8 cellular contexts compared by ENCODE assay signal in genomic region chr7:24819916-24820689, GRCh38.
DNase-seq lines count a peak whose midpoint lies in the region; ATAC-seq and TF ChIP-seq lines count a peak whose summit lies in the region.

No MANE protein-coding gene starts in this region.

- 10 to 13% methylated on average over 11 of the region's 11 CpGs for WGBS in esophagus squamous epithelium, 2 donors
- WGBS in stomach, 5 donors, result 11 to 17% (median 14%) methylated on average over 11 of the region's 11 CpGs

- H3K4me3 ChIP-seq in PC-9 (peak overlapping the region; percentile 22; the same call in 1 of the 2 replicates), esophagus squamous epithelium (no peak overlapping the region), neural progenitor cell (no peak overlapping the region), stomach (no peak overlapping the region)

- intact Hi-C loops in PC-9 (cut with micrococcal nuclease; ENCODE audit: unreplicated experiment) (loop anchor here (1.0 to 2.0 kb wide), 3 partner anchors 151 to 273 kb away; no protein-coding TSS in a partner anchor), esophagus squamous epithelium (cut with DNase I) (loop anchor here (2.0 to 10.0 kb wide), 2 partner anchors 249 to 275 kb away; no protein-coding TSS in a partner anchor), stomach (cut with DNase I; ENCODE audit: low total_unique reads) (loop anchor here (5.0 kb wide), 2 partner anchors 167 to 252 kb away; no protein-coding TSS in a partner anchor)

- H3K27ac ChIP-seq in PC-9 (peak overlapping the region; percentile 97), esophagus squamous epithelium (peak overlapping the region; percentile 17 to 94 (median 88)), neural progenitor cell (no peak overlapping the region), stomach (peak overlapping the region in 4 of 5 donors; percentile 55 to 76 (median 68))

- peak overlapping the region; percentile 73 for H3K4me2 ChIP-seq in PC-9
- H3K4me2 ChIP-seq in neural progenitor cell, result no peak overlapping the region

- no peaks in the 10 kb centered on the region for H3K27me3 Mint-ChIP-seq in activated T-cell treated with anti-CD3 and anti-CD28 coated beads, Interleukin-2, amount 50 U/mL, for 24 hours
- peaks cover 3% of the 10 kb centered on the region for H3K27me3 Mint-ChIP-seq in neural progenitor cell (ENCODE audit: insufficient read depth, low read depth)

- peaks cover 46% of the 10 kb centered on the region for H3F3A ChIP-seq in PC-9 (ENCODE audit: insufficient read depth, low read depth)
- H3F3A ChIP-seq in neural progenitor cell (ENCODE audit: low read depth), result no peaks in the 10 kb centered on the region

- no peaks in the 10 kb centered on the region; the same call in none of the 2 replicates for H3K36me3 ChIP-seq in PC-9 (ENCODE audit: low read depth)
- peaks cover 0 to 25% (median 0%) of the 10 kb centered on the region in 3 donors for H3K36me3 ChIP-seq in esophagus squamous epithelium
- H3K36me3 ChIP-seq in neural progenitor cell, result no peaks in the 10 kb centered on the region
- peaks cover 0 to 22% (median 11%) of the 10 kb centered on the region in 4 donors for H3K36me3 ChIP-seq in stomach

- H2AFZ ChIP-seq in PC-9, result no peak overlapping the region
- no peak overlapping the region for H2AFZ ChIP-seq in neural progenitor cell (replicated peaks)

- peaks cover 45% of the 10 kb centered on the region for H3K4me1 Mint-ChIP-seq in activated T-cell treated with anti-CD3 and anti-CD28 coated beads, Interleukin-2, amount 50 U/mL, for 24 hours (ENCODE audit: low read depth)
- H3K4me1 Mint-ChIP-seq in neural progenitor cell, result peaks cover 16% of the 10 kb centered on the region

- no TSS peak for BruUV-seq in PC-9 (replicated peaks; lab: Mats Ljungman, UMichigan)

- ATAC-seq in GM21723 (IDR thresholded peaks at IDR 0.05; ENCODE audit: unreplicated experiment), result peak; percentile 68

- H3K9me3 ChIP-seq in PC-9 (ENCODE audit: insufficient read depth, low read depth) (no peaks in the 10 kb centered on the region), esophagus squamous epithelium (no peaks in the 10 kb centered on the region), neural progenitor cell (ENCODE audit: low read depth) (no peaks in the 10 kb centered on the region), stomach (no peaks in the 10 kb centered on the region)

- CTCF ChIA-PET in PC-9 (lab: Charles Lee), result interaction anchor here (0.6 to 2.8 kb wide), 8 partner anchors 8 to 744 kb away, joined by 3 to 15 read pairs (median 6); no protein-coding TSS in a partner anchor

- POLR2A ChIA-PET in PC-9 (lab: Charles Lee; ENCODE audit: unreplicated experiment), result interaction anchor here (0.6 to 1.5 kb wide), 3 partner anchors 159 to 273 kb away, joined by 3 to 4 read pairs (median 4); no protein-coding TSS in a partner anchor

- peak overlapping the region; percentile 54 for H3K4me3 Mint-ChIP-seq in activated T-cell treated with anti-CD3 and anti-CD28 coated beads, Interleukin-2, amount 50 U/mL, for 24 hours
- peak overlapping the region; percentile 54 for H3K4me3 Mint-ChIP-seq in neural progenitor cell

- H3K9ac ChIP-seq in neural progenitor cell, result no peak overlapping the region

- no peaks in the 10 kb centered on the region for H3K9me3 Mint-ChIP-seq in activated T-cell treated with anti-CD3 and anti-CD28 coated beads, Interleukin-2, amount 50 U/mL, for 24 hours
- H3K9me3 Mint-ChIP-seq in neural progenitor cell, result no peaks in the 10 kb centered on the region

- DNase-seq in DMS79 (lab: John Stamatoyannopoulos, UW), result peak; percentile 82
- DNase-seq in KG1 (lab: John Stamatoyannopoulos, UW), result peak; percentile 59
- DNase-seq in PC-9, result peak; percentile 77 to 81
- DNase-seq in activated T-cell treated with anti-CD3 and anti-CD28 coated beads, Interleukin-2, amount 50 U/mL, for 24 hours, result peak; percentile 70
- DNase-seq in esophagus squamous epithelium (lab: John Stamatoyannopoulos, UW), result peak; percentile 9
- peak; percentile 84 for DNase-seq in neural progenitor cell (ENCODE audit: low spot score)
- peak; percentile 84 for DNase-seq in stomach

- no peak for TF ChIP-seq POLR2A in esophagus squamous epithelium (IDR thresholded peaks at IDR 0.05)
- no peak for TF ChIP-seq POLR2A in stomach (IDR thresholded peaks at IDR 0.05)

- H3K4me1 ChIP-seq in PC-9 (replicated peaks; ENCODE audit: insufficient read depth) (peaks cover 47% of the 10 kb centered on the region), esophagus squamous epithelium (peaks cover 8 to 31% (median 21%) of the 10 kb centered on the region in 3 donors), neural progenitor cell (no peaks in the 10 kb centered on the region), stomach (peaks cover 13 to 27% (median 19%) of the 10 kb centered on the region in 4 donors)

- peaks cover 86% of the 10 kb centered on the region for H3K36me3 Mint-ChIP-seq in activated T-cell treated with anti-CD3 and anti-CD28 coated beads, Interleukin-2, amount 50 U/mL, for 24 hours (ENCODE audit: low read depth)
- H3K36me3 Mint-ChIP-seq in neural progenitor cell, result peaks cover 4% of the 10 kb centered on the region

- H3K27me3 ChIP-seq in PC-9 (ENCODE audit: insufficient read depth, low read depth) (no peaks in the 10 kb centered on the region), esophagus squamous epithelium (no peaks in the 10 kb centered on the region), neural progenitor cell (no peaks in the 10 kb centered on the region), stomach (no peaks in the 10 kb centered on the region)

- H3K79me2 ChIP-seq in PC-9 (ENCODE audit: low read depth) (0 out of 2 replicates have a peak, but pooled peaks cover 5% of the 10 kb centered on the region), neural progenitor cell (ENCODE audit: low read depth) (no peaks in the 10 kb centered on the region)

- TF ChIP-seq CTCF in PC-9 (conservative IDR thresholded peaks at IDR 0.05), result peak; percentile 99
- TF ChIP-seq CTCF in esophagus squamous epithelium (IDR thresholded peaks at IDR 0.05), result peak; percentile 80 to 90 (median 88)
- TF ChIP-seq CTCF in neural progenitor cell (IDR thresholded peaks at IDR 0.05), result peak; percentile 95
- TF ChIP-seq CTCF in stomach (IDR thresholded peaks at IDR 0.05), result peak in 5 of 7 experiments; percentile 70 to 83 (median 76)

- H3K27ac Mint-ChIP-seq in activated T-cell treated with anti-CD3 and anti-CD28 coated beads, Interleukin-2, amount 50 U/mL, for 24 hours, result peak overlapping the region; percentile 97
- no peak overlapping the region for H3K27ac Mint-ChIP-seq in neural progenitor cell

- H3K9me2 ChIP-seq in PC-9 (ENCODE audit: insufficient read depth), result no peaks in the 10 kb centered on the region

- no peak for TF ChIP-seq EP300 in stomach (IDR thresholded peaks at IDR 0.05)

- H4K20me1 ChIP-seq in PC-9 (ENCODE audit: insufficient read depth), result no peaks in the 10 kb centered on the region
- H4K20me1 ChIP-seq in neural progenitor cell (ENCODE audit: low read depth), result no peaks in the 10 kb centered on the region

Comparison
In these comparisons a context has a peak if more than half of its experiments do, and no peak if none do; other contexts are left out.
1. DNase-seq: peak in every context shown above with its lines; median percentile 84 in neural progenitor cell; 84 in stomach; 82 in DMS79; 79 in PC-9; 70 in activated T-cell treated with anti-CD3 and anti-CD28 coated beads, Interleukin-2, amount 50 U/mL, for 24 hours; 59 in KG1; 9 in esophagus squamous epithelium.